ENCODE assay signal across 19 cellular contexts in genomic region chr6:32522302-32523047, GRCh38. TPM values are rescaled to one million over a fixed set of nuclear protein-coding genes. Genes with fewer than 3 reads are reported as not detected.
DNase-seq lines count a peak whose midpoint lies in the region; TF ChIP-seq lines count a peak whose summit lies in the region.
"Had no signal": no experiment of that assay in that cellular context is flagged by ENCODE, and none has a peak within 500 bp of the region (broad histone marks: within the 10 kb centered on the region; RNA-seq: fewer than 3 reads in every experiment).

No MANE protein-coding gene starts in this region.

- H3K9ac ChIP-seq in endodermal cell (ENCODE audit: extremely low read depth, low read length, poor library complexity, severe bottlenecking): no peak overlapping the region
- H3K9ac ChIP-seq: KMS-11 had no signal

- H3K4me1 Mint-ChIP-seq in IgD-negative memory B cell: peaks cover 14 to 50% (median 19%) of the 10 kb centered on the region in 3 donors
- peaks cover 27% of the 10 kb centered on the region for H3K4me1 Mint-ChIP-seq in endodermal cell
- peaks cover 7% of the 10 kb centered on the region for H3K4me1 Mint-ChIP-seq in nephron
- H3K4me1 Mint-ChIP-seq in type B pancreatic cell (ENCODE audit: unreplicated experiment): peaks cover 35% of the 10 kb centered on the region

- H3K4me1 ChIP-seq in endodermal cell (ENCODE audit: control insufficient read depth, insufficient read depth, low read length): no peaks in the 10 kb centered on the region
- H3K4me1 ChIP-seq: testis, uterus had no signal

- H3K4me3 Mint-ChIP-seq in IgD-negative memory B cell (peak overlapping the region; percentile 78 to 94 (median 80)), endodermal cell (peak overlapping the region; percentile 64), nephron (peak overlapping the region; percentile 75 to 82 (median 75)), type B pancreatic cell (peak overlapping the region; percentile 92)

- H3K9me3 Mint-ChIP-seq in IgD-negative memory B cell: no peaks in the 10 kb centered on the region
- peaks cover 3% of the 10 kb centered on the region for H3K9me3 Mint-ChIP-seq in endodermal cell
- no peaks in the 10 kb centered on the region for H3K9me3 Mint-ChIP-seq in nephron
- H3K9me3 Mint-ChIP-seq in type B pancreatic cell: no peaks in the 10 kb centered on the region
- H3K9me3 Mint-ChIP-seq: T-helper 1 cell treated with Interleukin-12 subunit alpha and Interleukin-12 subunit beta and Interleukin-4 antibody, amounts not matched to agents 30 μg/mL and 1 μg/mL, for 36 hours had no signal

- no peaks in the 10 kb centered on the region for H3K36me3 ChIP-seq in endodermal cell (ENCODE audit: control insufficient read depth, insufficient read depth, low read length)
- H3K36me3 ChIP-seq: uterus had no signal

- H3K4me3 ChIP-seq in endodermal cell (ENCODE audit: low read length): peak overlapping the region; percentile 45
- H3K4me3 ChIP-seq: GM12878, testis, uterus had no signal

- H3K27ac Mint-ChIP-seq in IgD-negative memory B cell: peak overlapping the region; percentile 57 to 85 (median 67)
- no peak overlapping the region for H3K27ac Mint-ChIP-seq in endodermal cell
- H3K27ac Mint-ChIP-seq in nephron: no peak overlapping the region
- H3K27ac Mint-ChIP-seq in type B pancreatic cell: peak overlapping the region; percentile 88
- H3K27ac Mint-ChIP-seq: T-helper 1 cell treated with Interleukin-12 subunit alpha and Interleukin-12 subunit beta and Interleukin-4 antibody, amounts not matched to agents 30 μg/mL and 1 μg/mL, for 36 hours had no signal

- DNase-seq in endodermal cell (peak; percentile 56), type B pancreatic cell (ENCODE audit: extremely low spot score, unreplicated experiment) (no peak), ureter (ENCODE audit: low spot score) (no peak), NCI-H1694 treated with DMSO at 0.1 percent for 48 hours (lab: John Stamatoyannopoulos, UW) (no peak), GM19238 (ENCODE audit: insufficient read length, low spot score) (no peak)
- DNase-seq: activated gamma-delta T cell treated with Interleukin-2 at 50 U/mL for 16 hours; activated T-cell treated with anti-CD3 and anti-CD28 coated beads, Interleukin-2, amount 50 U/mL, for 1 hour; central memory CD4-positive, alpha-beta T cell; dermis blood vessel endothelial cell; NCI-H2107; stimulated activated naive CD4-positive, alpha-beta T cell treated with Interleukin-2 at 50 U/mL for 16 hours; testis; uterus had no signal

- H3K36me3 Mint-ChIP-seq in IgD-negative memory B cell (peaks cover 14% of the 10 kb centered on the region), endodermal cell (ENCODE audit: low read depth) (no peaks in the 10 kb centered on the region), nephron (ENCODE audit: low read depth) (no peaks in the 10 kb centered on the region), type B pancreatic cell (no peaks in the 10 kb centered on the region)

- no peaks in the 10 kb centered on the region for H3K27me3 Mint-ChIP-seq in IgD-negative memory B cell
- H3K27me3 Mint-ChIP-seq in endodermal cell (ENCODE audit: insufficient read depth): peaks cover 70% of the 10 kb centered on the region
- H3K27me3 Mint-ChIP-seq in nephron (ENCODE audit: low read depth): peaks cover 60% of the 10 kb centered on the region
- peaks cover 43% of the 10 kb centered on the region for H3K27me3 Mint-ChIP-seq in type B pancreatic cell

- 4 to 31% methylated on average over 5 to 19 of the region's 19 CpGs for WGBS in endodermal cell (ENCODE audit: insufficient coverage in 1 of 2, insufficient read length in 1 of 2), 2 experiments

- peaks cover 32% of the 10 kb centered on the region for H3K27me3 ChIP-seq in endodermal cell (ENCODE audit: control insufficient read depth, insufficient read depth, low read length, poor library complexity, severe bottlenecking)
- H3K27me3 ChIP-seq: testis, uterus had no signal

- H3K9me3 ChIP-seq in endodermal cell (ENCODE audit: control insufficient read depth, low read length): no peaks in the 10 kb centered on the region
- H3K9me3 ChIP-seq: testis, uterus had no signal

- TF ChIP-seq CTCF in endodermal cell (conservative IDR thresholded peaks at IDR 0.05) (no peak), nephron (IDR thresholded peaks at IDR 0.05; ENCODE audit: unreplicated experiment in 3 of 3) (no peak), type B pancreatic cell (conservative IDR thresholded peaks at IDR 0.05) (no peak)

- H3K27ac ChIP-seq in endodermal cell (ENCODE audit: low read depth, low read length): no peak overlapping the region
- H3K27ac ChIP-seq: KMS-11, testis, uterus had no signal

RNA-seq across cellular contexts. Expression of gene HLA-DRB5, which starts 7.6 kb away (rescaled TPM):
- 92.6 TPM for polyA plus RNA-seq in IgD-negative memory B cell
- total RNA-seq in endodermal cell: under 1 TPM; 0.71 to 0.92 TPM
- polyA plus RNA-seq in endodermal cell (2013, experiment 1 of 2): 0.36 TPM
- polyA plus RNA-seq in endodermal cell (2013, experiment 2 of 2): 0.41 TPM
- 9.2 and 22.1 TPM in 2 replicates for total RNA-seq in type B pancreatic cell (ENCODE audit: low replicate concordance)
- total RNA-seq in ureter: 1.8 TPM
- total RNA-seq: dermis blood vessel endothelial cell, endothelial cell of umbilical vein had no signal
- polyA plus RNA-seq: endothelial cell of umbilical vein had no signal

Comparison
In these comparisons a context has a peak if more than half of its experiments do, and no peak if none do; other contexts are left out.
1. H3K27ac Mint-ChIP-seq: peak in IgD-negative memory B cell (3 of 3) and type B pancreatic cell (single experiment); none in endodermal cell (single experiment) and nephron (0 of 3).
2. Peak in every context shown above with its lines, with median percentiles within 50 percentile points of each other: H3K4me3 Mint-ChIP-seq.